In the genomic region with DNA sequence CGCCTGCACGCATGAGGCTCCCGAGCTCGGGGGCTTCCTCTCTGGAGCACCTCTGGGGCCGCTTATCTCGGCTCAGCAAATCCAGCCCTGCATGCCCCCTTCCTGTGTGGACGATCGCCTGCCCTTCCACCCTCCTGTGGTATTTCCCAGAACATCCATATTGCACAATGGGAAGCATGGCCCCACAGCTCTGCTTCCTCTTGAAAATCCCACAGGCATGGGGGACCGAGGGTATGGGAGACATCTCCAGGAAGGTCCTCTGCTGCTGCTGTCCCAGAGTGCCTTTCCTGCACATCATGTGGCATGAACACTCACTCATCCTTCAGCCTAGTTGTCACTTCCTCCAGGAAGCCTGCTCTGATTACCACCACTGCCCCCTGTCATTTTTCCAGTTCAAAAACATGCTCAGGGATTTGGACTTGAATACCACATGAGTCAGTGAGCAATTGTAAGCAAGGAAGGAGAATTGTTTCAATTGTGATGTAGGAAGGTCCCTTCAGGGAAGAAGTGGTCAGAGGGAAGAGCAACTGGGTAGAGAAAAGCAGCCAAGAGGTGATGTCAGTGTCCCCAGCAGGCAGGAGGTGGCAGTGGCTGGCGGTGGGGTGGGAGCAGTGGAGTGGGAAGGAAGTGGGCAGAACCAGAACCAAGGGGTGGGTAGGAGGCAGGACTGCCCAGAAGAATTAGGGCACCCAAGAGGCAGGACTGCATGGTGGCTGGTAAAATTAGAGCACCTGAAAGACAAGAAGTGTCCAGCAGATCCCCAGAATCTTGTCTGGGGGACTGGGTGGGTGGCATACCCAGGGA, we compare ENCODE assay signal across 1 cellular context.
TF ChIP-seq lines count a peak whose summit lies in the region.

No MANE protein-coding gene starts in this region.

TF ChIP-seq in K562, 482 proteins besides CTCF, POLR2A, EP300 and RAD21 (continued from another document):
- no peak for TF ChIP-seq MLLT1 (IDR thresholded peaks at IDR 0.05)
- peak; percentile 99 for TF ChIP-seq ZFP36 (IDR thresholded peaks at IDR 0.05; ENCODE audit: low read depth, low read length, partially characterized antibody)
- no peak for TF ChIP-seq SIN3A (IDR thresholded peaks at IDR 0.05; ENCODE audit: borderline replicate concordance in 2 of 2, control insufficient read depth in 1 of 2, low read depth in 2 of 2, low read length in 2 of 2)
- TF ChIP-seq, protein P1, sequence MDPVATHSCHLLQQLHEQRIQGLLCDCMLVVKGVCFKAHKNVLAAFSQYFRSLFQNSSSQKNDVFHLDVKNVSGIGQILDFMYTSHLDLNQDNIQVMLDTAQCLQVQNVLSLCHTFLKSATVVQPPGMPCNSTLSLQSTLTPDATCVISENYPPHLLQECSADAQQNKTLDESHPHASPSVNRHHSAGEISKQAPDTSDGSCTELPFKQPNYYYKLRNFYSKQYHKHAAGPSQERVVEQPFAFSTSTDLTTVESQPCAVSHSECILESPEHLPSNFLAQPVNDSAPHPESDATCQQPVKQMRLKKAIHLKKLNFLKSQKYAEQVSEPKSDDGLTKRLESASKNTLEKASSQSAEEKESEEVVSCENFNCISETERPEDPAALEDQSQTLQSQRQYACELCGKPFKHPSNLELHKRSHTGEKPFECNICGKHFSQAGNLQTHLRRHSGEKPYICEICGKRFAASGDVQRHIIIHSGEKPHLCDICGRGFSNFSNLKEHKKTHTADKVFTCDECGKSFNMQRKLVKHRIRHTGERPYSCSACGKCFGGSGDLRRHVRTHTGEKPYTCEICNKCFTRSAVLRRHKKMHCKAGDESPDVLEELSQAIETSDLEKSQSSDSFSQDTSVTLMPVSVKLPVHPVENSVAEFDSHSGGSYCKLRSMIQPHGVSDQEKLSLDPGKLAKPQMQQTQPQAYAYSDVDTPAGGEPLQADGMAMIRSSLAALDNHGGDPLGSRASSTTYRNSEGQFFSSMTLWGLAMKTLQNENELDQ (CRISPR knock-in tag; IDR thresholded peaks at IDR 0.05; ENCODE audit: borderline replicate concordance): no peak
- peak; percentile 93 for TF ChIP-seq RBM25 (IDR thresholded peaks at IDR 0.05; ENCODE audit: low read depth, low read length, severe bottlenecking)
- no peak for TF ChIP-seq NFXL1 (CRISPR knock-in tag; IDR thresholded peaks at IDR 0.05)
- TF ChIP-seq ZNF3 (CRISPR knock-in tag; IDR thresholded peaks at IDR 0.05): peak; percentile 67; the same call in 1 of the 2 replicates
- TF ChIP-seq U2AF1 (optimal IDR thresholded peaks at IDR 0.05; ENCODE audit: low read depth, low read length): no peak
- peak; percentile 43; the same call in 1 of the 2 replicates for TF ChIP-seq TEAD4 (IDR thresholded peaks at IDR 0.05; ENCODE audit: low read length)
- TF ChIP-seq TEAD4 (CRISPR knock-in tag; IDR thresholded peaks at IDR 0.05; ENCODE audit: borderline replicate concordance): no peak
- TF ChIP-seq CEBPB (tag; IDR thresholded peaks at IDR 0.05): peak; percentile 90
- TF ChIP-seq SMARCA5 (IDR thresholded peaks at IDR 0.05): peak; percentile 81; the same call in 1 of the 2 replicates
- TF ChIP-seq ZFX (CRISPR knock-in tag; IDR thresholded peaks at IDR 0.05): no peak
- TF ChIP-seq ETV5 (CRISPR knock-in tag; IDR thresholded peaks at IDR 0.05; ENCODE audit: low read depth): peak; percentile 42; the same call in 1 of the 2 replicates
- TF ChIP-seq, protein P2, sequence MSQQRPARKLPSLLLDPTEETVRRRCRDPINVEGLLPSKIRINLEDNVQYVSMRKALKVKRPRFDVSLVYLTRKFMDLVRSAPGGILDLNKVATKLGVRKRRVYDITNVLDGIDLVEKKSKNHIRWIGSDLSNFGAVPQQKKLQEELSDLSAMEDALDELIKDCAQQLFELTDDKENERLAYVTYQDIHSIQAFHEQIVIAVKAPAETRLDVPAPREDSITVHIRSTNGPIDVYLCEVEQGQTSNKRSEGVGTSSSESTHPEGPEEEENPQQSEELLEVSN (IDR thresholded peaks at IDR 0.05; ENCODE audit: borderline replicate concordance in 1 of 2, extremely low read depth in 1 of 2, insufficient read depth in 1 of 2, insufficient read length in 1 of 2, low read depth in 1 of 2, low read length in 1 of 2, poor library complexity in 1 of 2, severe bottlenecking in 1 of 2): no peak
- peak; percentile 76; the same call in 1 of the 2 replicates for TF ChIP-seq CEBPG (CRISPR knock-in tag; IDR thresholded peaks at IDR 0.05)
- TF ChIP-seq CEBPG (tag; conservative IDR thresholded peaks at IDR 0.05 in 1 of 2, IDR thresholded peaks at IDR 0.05 in 1 of 2): peak; percentile 75 to 83
- TF ChIP-seq VEZF1 (CRISPR knock-in tag; IDR thresholded peaks at IDR 0.05): 0 out of 2 replicates have a peak, but pooled peaks have one; percentile 0
- peak in 1 of 2 experiments; percentile 65; a peak in 2 of 4 replicates for TF ChIP-seq KDM1A (IDR thresholded peaks at IDR 0.05)
- TF ChIP-seq, protein P3, sequence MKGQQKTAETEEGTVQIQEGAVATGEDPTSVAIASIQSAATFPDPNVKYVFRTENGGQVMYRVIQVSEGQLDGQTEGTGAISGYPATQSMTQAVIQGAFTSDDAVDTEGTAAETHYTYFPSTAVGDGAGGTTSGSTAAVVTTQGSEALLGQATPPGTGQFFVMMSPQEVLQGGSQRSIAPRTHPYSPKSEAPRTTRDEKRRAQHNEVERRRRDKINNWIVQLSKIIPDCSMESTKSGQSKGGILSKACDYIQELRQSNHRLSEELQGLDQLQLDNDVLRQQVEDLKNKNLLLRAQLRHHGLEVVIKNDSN (CRISPR knock-in tag; IDR thresholded peaks at IDR 0.05): 0 out of 2 replicates have a peak, but pooled peaks have one; percentile 9
- peak; percentile 30 for TF ChIP-seq CBFA2T2 (conservative IDR thresholded peaks at IDR 0.05)
- 0 out of 2 replicates have a peak, but pooled peaks have one; percentile 22 for TF ChIP-seq CBFB (CRISPR knock-in tag; IDR thresholded peaks at IDR 0.05)
- TF ChIP-seq, protein P4, sequence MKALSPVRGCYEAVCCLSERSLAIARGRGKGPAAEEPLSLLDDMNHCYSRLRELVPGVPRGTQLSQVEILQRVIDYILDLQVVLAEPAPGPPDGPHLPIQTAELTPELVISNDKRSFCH (CRISPR knock-in tag; IDR thresholded peaks at IDR 0.05): no peak
- TF ChIP-seq, protein P4 (tag; IDR thresholded peaks at IDR 0.05): 0 out of 2 replicates have a peak, but pooled peaks have one; percentile 34
- peak; percentile 84 for TF ChIP-seq ZNF12 (CRISPR knock-in tag; IDR thresholded peaks at IDR 0.05)
- peak; percentile 32; the same call in 1 of the 2 replicates for TF ChIP-seq ARID1B (IDR thresholded peaks at IDR 0.05)
- TF ChIP-seq CBFA2T3 (IDR thresholded peaks at IDR 0.05): peak; percentile 58
- TF ChIP-seq LEF1 (IDR thresholded peaks at IDR 0.05): no peak
- TF ChIP-seq BCOR (IDR thresholded peaks at IDR 0.05): peak; percentile 82
- no peak for TF ChIP-seq ZNF217 (CRISPR knock-in tag; IDR thresholded peaks at IDR 0.05)
- TF ChIP-seq PTBP1 (IDR thresholded peaks at IDR 0.05; ENCODE audit: low read depth, low read length): peak; percentile 55; the same call in 1 of the 2 replicates
- no peak for TF ChIP-seq RBFOX2 (IDR thresholded peaks at IDR 0.05; ENCODE audit: low read depth, low read length)
- peak; percentile 84 for TF ChIP-seq TCF3 (CRISPR knock-in tag; IDR thresholded peaks at IDR 0.05)
- peak in 1 of 2 experiments; percentile 31; a peak in 1 of 4 replicates for TF ChIP-seq TEAD1 (CRISPR knock-in tag; IDR thresholded peaks at IDR 0.05)
- TF ChIP-seq GATA2 (CRISPR knock-in tag; IDR thresholded peaks at IDR 0.05): 0 out of 2 replicates have a peak, but pooled peaks have one; percentile 14
